8 cellular contexts compared by ENCODE assay signal in genomic region chr9:34993502-34994428, GRCh38. TPM values are rescaled to one million over a fixed set of nuclear protein-coding genes. Genes with fewer than 3 reads are reported as not detected.
DNase-seq lines count a peak whose midpoint lies in the region; ATAC-seq, FAIRE-seq and TF ChIP-seq lines count a peak whose summit lies in the region.

No MANE protein-coding gene starts in this region.

- CTCF ChIA-PET in RWPE1 (lab: Yijun Ruan, JAX) = interaction anchor here (0.6 to 2.6 kb wide), 15 partner anchors 9 to 496 kb away, joined by 3 to 37 read pairs (median 3); partner anchors contain the start of gene RUSC2

- in situ Hi-C loops in ACHN (cut with HindIII; ENCODE audit: low pct_ligation_motif_present, low pct_unique_long_range_greater_than_20kb, low sequenced_read_pairs) = no loop called here

- DNase-seq in GM12891 (ENCODE audit: insufficient read length, low spot score) (no peak), RWPE1 (ENCODE audit: low spot score) (no peak), fibroblast of mammary gland (ENCODE audit: low read depth) (peak; percentile 81), omental fat pad (ENCODE audit: low spot score) (peak; percentile 46), ACHN (no peak), NCI-H2171 (lab: John Stamatoyannopoulos, UW) (no peak), SKM-1 (lab: John Stamatoyannopoulos, UW; ENCODE audit: unreplicated experiment) (no peak)

- no peak for TF ChIP-seq POLR2A in GM12891 (IDR thresholded peaks at IDR 0.05; ENCODE audit: low read depth, low read length)

- ATAC-seq in omental fat pad (ENCODE audit: low FRiP score) (peak; percentile 13), HG03439 (IDR thresholded peaks at IDR 0.05; ENCODE audit: unreplicated experiment) (no peak)

- H3K27ac ChIP-seq in RWPE1 = peak overlapping the region; percentile 94

- FAIRE-seq in GM12891 (lab: Jason Lieb, UNC) = peak; percentile 56

- POLR2A ChIA-PET in RWPE1 (lab: Yijun Ruan, JAX; ENCODE audit: low non-redundant PET) = interaction anchor here (0.6 kb wide), 1 partner anchor 121 kb away, joined by 3 read pairs; no protein-coding TSS in a partner anchor

- TF ChIP-seq CTCF in RWPE1 (conservative IDR thresholded peaks at IDR 0.05; ENCODE audit: low read depth) (no peak), fibroblast of mammary gland (conservative IDR thresholded peaks at IDR 0.05; ENCODE audit: control insufficient read depth, insufficient read depth, low read depth, low read length) (no peak), omental fat pad (IDR thresholded peaks at IDR 0.05) (no peak)

- no peak overlapping the region for H3K4me3 ChIP-seq in fibroblast of mammary gland (ENCODE audit: control insufficient read depth, low read depth, low read length)

TF ChIP-seq in GM12891, 5 proteins besides CTCF, POLR2A, EP300 and RAD21:
- TF ChIP-seq POLR2AphosphoS5 (IDR thresholded peaks at IDR 0.05; ENCODE audit: low read depth, low read length) (no peak), TAF1 (IDR thresholded peaks at IDR 0.05; ENCODE audit: low read depth, low read length) (no peak), PAX5 (IDR thresholded peaks at IDR 0.05; ENCODE audit: insufficient read depth, low read length, severe bottlenecking) (no peak), SPI1 (IDR thresholded peaks at IDR 0.05; ENCODE audit: low read depth, low read length) (no peak), POU2F2 (IDR thresholded peaks at IDR 0.05; ENCODE audit: low read depth, low read length) (no peak)

RNA-seq across cellular contexts. Expression of gene DNAJB5, which starts 4.2 kb away (rescaled TPM):
- 7.7 TPM for polyA plus RNA-seq in GM12891 (2012; ENCODE audit: low read depth, missing spikeins)
- 10 to 100 TPM in 2 of 4 donors, 1 to 10 TPM in 2; 6.3 to 17.3 (median 9.8) TPM for total RNA-seq in omental fat pad

RNA-seq across cellular contexts. Expression of gene PHF24, which starts 35.7 kb away (rescaled TPM):
- polyA plus RNA-seq in GM12891 (2012; ENCODE audit: low read depth, missing spikeins) = not detected
- total RNA-seq in omental fat pad = under 1 TPM in 3 of 4 donors, not detected in 1; 0.28 to 0.95 (median 0.84) TPM

Comparison
In these comparisons a context has a peak if more than half of its experiments do, and no peak if none do; other contexts are left out.
1. DNase-seq: peak in fibroblast of mammary gland (single experiment) and omental fat pad (single experiment); none in GM12891 (single experiment), RWPE1 (single experiment), ACHN (single experiment), NCI-H2171 (single experiment) and SKM-1 (single experiment).